ENCODE assay signal across 16 cellular contexts in the genomic region with DNA sequence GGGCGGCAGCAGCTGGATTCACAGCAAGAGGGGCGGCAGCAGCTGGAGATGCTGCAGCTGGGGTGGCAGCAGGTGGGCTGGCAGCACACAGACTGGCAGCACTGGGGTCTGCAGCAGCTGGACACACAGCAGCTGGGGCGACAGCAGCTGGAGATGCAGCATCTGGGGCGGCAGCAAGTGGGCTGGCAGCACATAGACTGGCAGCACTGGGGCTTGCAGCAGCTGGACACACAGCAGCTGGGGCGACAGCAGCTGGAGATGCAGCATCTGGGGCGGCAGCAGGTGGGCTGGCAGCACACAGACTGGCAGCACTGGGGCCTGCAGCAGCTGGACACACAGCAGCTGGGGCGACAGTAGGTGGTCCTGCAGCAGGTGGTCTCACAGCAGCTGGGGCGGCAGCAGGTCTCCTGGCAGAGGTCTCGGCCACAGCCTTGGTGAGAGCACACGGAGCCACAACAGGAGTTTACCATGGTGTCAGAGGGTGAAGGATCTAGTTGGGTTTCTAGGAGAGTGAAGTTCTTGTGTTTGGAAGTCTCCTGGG. TPM values are rescaled to one million over a fixed set of nuclear protein-coding genes. Genes with fewer than 3 reads are reported as not detected.
"Had no signal": no experiment of that assay in that cellular context is flagged by ENCODE, and none has a peak within 500 bp of the region (broad histone marks: within the 10 kb centered on the region; RNA-seq: fewer than 3 reads in every experiment).

A gene (minus strand): TSS at position 528 of the 541 bp plus-strand sequence. CDS start 58 bp downstream, at position 470.

RNA-seq across cellular contexts. Expression of the gene that starts here (rescaled TPM):
- total RNA-seq: activated CD4-positive, alpha-beta T cell treated with anti-CD3 and anti-CD28 coated beads for 36 hours; activated CD4-positive, alpha-beta T cell treated with anti-CD3 and anti-CD28 coated beads, Interleukin-2, amount 10 ng/mL, durations not matched to agents 7 days and 5 days; activated CD8-positive, alpha-beta T cell treated with anti-CD3 and anti-CD28 coated beads, Interleukin-2, amount 10 ng/mL, durations not matched to agents 7 days and 5 days; activated naive CD4-positive, alpha-beta T cell treated with anti-CD3 and anti-CD28 coated beads, Interleukin-2, amount 50 U/mL, for 72 hours; activated T-helper 2 cell treated with anti-CD3 and anti-CD28 coated beads, Interferon-gamma antibody, Interleukin-2, Interleukin-4, amounts not matched to agents 10 μg/mL and 5 μg/mL and 100 μg/mL, durations not matched to agents 14 hours and 24 hours and 36 hours; adrenal gland; astrocyte; body of pancreas; breast epithelium; cardiac septum; MCF 10A; RPMI7951; SJSA1; T-cell; T-helper 17 cell; WTC11 had no signal
- polyA plus RNA-seq: adrenal gland had no signal
